24 cellular contexts compared by ENCODE assay signal in genomic region chr5:135546014-135546413, GRCh38. TPM values are rescaled to one million over a fixed set of nuclear protein-coding genes. Genes with fewer than 3 reads are reported as not detected.
DNase-seq lines count a peak whose midpoint lies in the region; ATAC-seq lines count a peak whose summit lies in the region.
"Had no signal": no experiment of that assay in that cellular context is flagged by ENCODE, and none has a peak within 500 bp of the region (broad histone marks: within the 10 kb centered on the region; RNA-seq: fewer than 3 reads in every experiment).

No MANE protein-coding gene starts in this region.

- H3K27ac Mint-ChIP-seq in activated CD4-positive, alpha-beta T cell treated with anti-CD3 and anti-CD28 coated beads, Interleukin-2, amount 10 ng/mL, durations not matched to agents 24 days and 14 days: no peak overlapping the region
- H3K27ac Mint-ChIP-seq in T-helper 17 cell: peak overlapping the region; percentile 60
- no peak overlapping the region for H3K27ac Mint-ChIP-seq in naive B cell
- H3K27ac Mint-ChIP-seq: CD8-positive, alpha-beta memory T cell had no signal

- no peak for DNase-seq in activated CD4-positive, alpha-beta T cell treated with anti-CD3 and anti-CD28 coated beads, Interleukin-2, amount 10 ng/mL, durations not matched to agents 24 days and 14 days
- DNase-seq in activated CD4-positive, alpha-beta T cell treated with anti-CD3 and anti-CD28 coated beads, Interleukin-2, amount 50 U/mL, for 4 hours: no peak
- DNase-seq in T-helper 17 cell (no peak), naive B cell (no peak), dedifferentiated amniotic fluid mesenchymal stem cell (ENCODE audit: extremely low spot score) (no peak), D341Med (ENCODE audit: low spot score) (no peak), NCI-H2029 treated with DMSO at 0.1 percent for 48 hours (lab: John Stamatoyannopoulos, UW) (no peak), NCI-H1436 treated with DMSO at 0.1 percent for 48 hours (lab: John Stamatoyannopoulos, UW) (no peak)
- DNase-seq: 8988T; AML-193; Calu3; CD8-positive, alpha-beta memory T cell; DND-41; IMR-90; NCI-H1092 treated with DMSO at 0.1 percent for 48 hours; NCI-H146; NCI-H2029; NCI-H226; NCI-H510A treated with DMSO at 0.1 percent for 48 hours; OCI-M1 had no signal

- H3K4me3 Mint-ChIP-seq in activated CD4-positive, alpha-beta T cell treated with anti-CD3 and anti-CD28 coated beads, Interleukin-2, amount 10 ng/mL, durations not matched to agents 24 days and 14 days: peak overlapping the region; percentile 14
- H3K4me3 Mint-ChIP-seq in T-helper 17 cell: no peak overlapping the region
- H3K4me3 Mint-ChIP-seq in naive B cell: peak overlapping the region in 6 of 8 donors; percentile 32 to 89 (median 56)

- H3K36me3 Mint-ChIP-seq in activated CD4-positive, alpha-beta T cell treated with anti-CD3 and anti-CD28 coated beads, Interleukin-2, amount 10 ng/mL, durations not matched to agents 24 days and 14 days (ENCODE audit: low read depth): peaks cover 2% of the 10 kb centered on the region
- H3K36me3 Mint-ChIP-seq in T-helper 17 cell (ENCODE audit: low read depth) (peaks cover 12% of the 10 kb centered on the region), naive B cell (no peaks in the 10 kb centered on the region)

- peaks cover 84% of the 10 kb centered on the region for H3K27me3 Mint-ChIP-seq in activated CD4-positive, alpha-beta T cell treated with anti-CD3 and anti-CD28 coated beads, Interleukin-2, amount 10 ng/mL, durations not matched to agents 24 days and 14 days
- H3K27me3 Mint-ChIP-seq in T-helper 17 cell (peaks cover 91% of the 10 kb centered on the region), naive B cell (peaks cover 71 to 92% (median 89%) of the 10 kb centered on the region in 3 donors)

- ATAC-seq in T-helper 17 cell (no peak), naive B cell (ENCODE audit: low read depth in 2 of 2) (no peak)

- intact Hi-C loops in activated CD4-positive, alpha-beta T cell treated with anti-CD3 and anti-CD28 coated beads, Interleukin-2, amount 10 ng/mL, durations not matched to agents 24 days and 14 days (cut with micrococcal nuclease): no loop called here

- H3K9me3 ChIP-seq in T-helper 17 cell (ENCODE audit: control insufficient read depth, low read length, poor library complexity, severe bottlenecking): peaks cover 4% of the 10 kb centered on the region

- peaks cover 9% of the 10 kb centered on the region for H3K4me1 Mint-ChIP-seq in activated CD4-positive, alpha-beta T cell treated with anti-CD3 and anti-CD28 coated beads, Interleukin-2, amount 10 ng/mL, durations not matched to agents 24 days and 14 days
- H3K4me1 Mint-ChIP-seq in T-helper 17 cell: peaks cover 15% of the 10 kb centered on the region
- H3K4me1 Mint-ChIP-seq in naive B cell: peaks cover 8 to 21% (median 18%) of the 10 kb centered on the region in 3 donors

- H3K9me3 Mint-ChIP-seq in activated CD4-positive, alpha-beta T cell treated with anti-CD3 and anti-CD28 coated beads, Interleukin-2, amount 10 ng/mL, durations not matched to agents 24 days and 14 days: no peaks in the 10 kb centered on the region
- peaks cover 0 to 2% (median 0%) of the 10 kb centered on the region in 7 donors for H3K9me3 Mint-ChIP-seq in naive B cell
- H3K9me3 Mint-ChIP-seq: CD8-positive, alpha-beta memory T cell had no signal

RNA-seq across cellular contexts. Expression of gene NEUROG1, which starts 10.2 kb away (rescaled TPM):
- total RNA-seq in activated CD4-positive, alpha-beta T cell treated with anti-CD3 and anti-CD28 coated beads, Interleukin-2, amount 10 ng/mL, durations not matched to agents 24 days and 14 days: not detected in 2 replicates
- total RNA-seq in T-helper 17 cell: not detected
- polyA plus RNA-seq in naive B cell (ENCODE audit: low read depth in 6 of 6): not detected
- total RNA-seq: Calu3; CD8-positive, alpha-beta memory T cell; G401; H4; IMR-90; SJSA1 had no signal
- polyA plus RNA-seq: AG04450; CD8-positive, alpha-beta memory T cell; IMR-90 had no signal

RNA-seq across cellular contexts. Expression of gene CXCL14, which starts 32.8 kb away (rescaled TPM):
- not detected in 2 replicates for total RNA-seq in activated CD4-positive, alpha-beta T cell treated with anti-CD3 and anti-CD28 coated beads, Interleukin-2, amount 10 ng/mL, durations not matched to agents 24 days and 14 days
- total RNA-seq in T-helper 17 cell: not detected
- polyA plus RNA-seq in naive B cell (ENCODE audit: low read depth in 6 of 6): not detected
- total RNA-seq: Calu3; CD8-positive, alpha-beta memory T cell; G401; IMR-90 had no signal
- polyA plus RNA-seq: AG04450; CD8-positive, alpha-beta memory T cell; IMR-90 had no signal
